2 cellular contexts compared by ENCODE assay signal in the genomic region with DNA sequence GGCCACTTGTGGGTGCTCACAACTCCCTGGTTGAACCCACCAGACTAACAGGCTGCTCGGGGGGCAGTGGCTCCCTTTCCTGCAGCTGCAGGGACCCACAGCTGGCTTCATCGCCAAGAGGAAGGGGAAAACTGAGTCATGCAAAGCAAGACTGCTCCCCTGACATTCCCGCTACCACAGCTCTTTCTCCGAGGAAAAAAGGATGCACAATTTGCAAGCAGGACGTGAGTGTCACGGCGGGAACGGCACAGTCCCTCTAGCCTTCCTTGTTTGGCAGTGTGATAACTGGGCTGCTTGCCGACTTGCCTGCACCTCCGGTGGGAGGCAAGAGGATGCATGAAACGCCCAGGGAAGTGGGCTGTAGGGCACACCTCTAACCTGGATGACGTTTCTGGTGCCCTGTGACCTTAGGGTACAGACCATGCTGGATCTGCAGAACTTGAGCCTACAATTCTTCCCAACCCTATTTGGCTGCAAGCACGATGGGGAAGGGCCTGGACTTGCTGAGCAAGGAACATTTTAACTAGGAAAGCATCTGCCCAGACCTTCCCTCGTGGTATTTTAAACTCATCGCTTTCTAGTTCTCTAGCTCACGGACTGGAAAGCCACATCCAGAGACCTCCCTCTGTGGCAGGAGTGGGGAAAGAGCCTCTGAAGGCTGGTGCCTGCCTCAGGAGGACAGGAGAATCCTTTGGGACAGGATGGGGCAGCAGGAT.
TF ChIP-seq lines count a peak whose summit lies in the region.

No MANE protein-coding gene starts in this region.

TF ChIP-seq in liver, 16 proteins besides CTCF, POLR2A, EP300 and RAD21 (continued from another document):
- TF ChIP-seq, protein P1, sequence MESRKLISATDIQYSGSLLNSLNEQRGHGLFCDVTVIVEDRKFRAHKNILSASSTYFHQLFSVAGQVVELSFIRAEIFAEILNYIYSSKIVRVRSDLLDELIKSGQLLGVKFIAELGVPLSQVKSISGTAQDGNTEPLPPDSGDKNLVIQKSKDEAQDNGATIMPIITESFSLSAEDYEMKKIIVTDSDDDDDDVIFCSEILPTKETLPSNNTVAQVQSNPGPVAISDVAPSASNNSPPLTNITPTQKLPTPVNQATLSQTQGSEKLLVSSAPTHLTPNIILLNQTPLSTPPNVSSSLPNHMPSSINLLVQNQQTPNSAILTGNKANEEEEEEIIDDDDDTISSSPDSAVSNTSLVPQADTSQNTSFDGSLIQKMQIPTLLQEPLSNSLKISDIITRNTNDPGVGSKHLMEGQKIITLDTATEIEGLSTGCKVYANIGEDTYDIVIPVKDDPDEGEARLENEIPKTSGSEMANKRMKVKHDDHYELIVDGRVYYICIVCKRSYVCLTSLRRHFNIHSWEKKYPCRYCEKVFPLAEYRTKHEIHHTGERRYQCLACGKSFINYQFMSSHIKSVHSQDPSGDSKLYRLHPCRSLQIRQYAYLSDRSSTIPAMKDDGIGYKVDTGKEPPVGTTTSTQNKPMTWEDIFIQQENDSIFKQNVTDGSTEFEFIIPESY (IDR thresholded peaks at IDR 0.05), result no peak

TF ChIP-seq in HepG2, 621 proteins besides CTCF, POLR2A, EP300 and RAD21 (continued from another document):
- TF ChIP-seq, protein P2, sequence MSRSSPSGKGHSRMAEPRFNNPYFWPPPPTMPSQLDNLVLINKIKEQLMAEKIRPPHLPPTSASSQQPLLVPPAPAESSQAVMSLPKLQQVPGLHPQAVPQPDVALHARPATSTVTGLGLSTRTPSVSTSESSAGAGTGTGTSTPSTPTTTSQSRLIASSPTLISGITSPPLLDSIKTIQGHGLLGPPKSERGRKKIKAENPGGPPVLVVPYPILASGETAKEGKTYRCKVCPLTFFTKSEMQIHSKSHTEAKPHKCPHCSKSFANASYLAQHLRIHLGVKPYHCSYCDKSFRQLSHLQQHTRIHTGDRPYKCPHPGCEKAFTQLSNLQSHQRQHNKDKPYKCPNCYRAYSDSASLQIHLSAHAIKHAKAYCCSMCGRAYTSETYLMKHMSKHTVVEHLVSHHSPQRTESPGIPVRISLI (CRISPR knock-in tag; IDR thresholded peaks at IDR 0.05; ENCODE audit: borderline replicate concordance), result no peak
- no peak for TF ChIP-seq BRCA1 (CRISPR knock-in tag; IDR thresholded peaks at IDR 0.05)
- no peak for TF ChIP-seq ZBTB1 (CRISPR knock-in tag; IDR thresholded peaks at IDR 0.05; ENCODE audit: borderline replicate concordance)
- no peak for TF ChIP-seq ZNF17 (CRISPR knock-in tag; IDR thresholded peaks at IDR 0.05)
- TF ChIP-seq SRSF1 (optimal IDR thresholded peaks at IDR 0.05; ENCODE audit: low read depth, low read length), result no peak
